1 cellular context compared by ENCODE assay signal in genomic region chr2:10033251-10034006, GRCh38.
TF ChIP-seq lines count a peak whose summit lies in the region.

No MANE protein-coding gene starts in this region.

TF ChIP-seq in IMR-90, 13 proteins besides CTCF, POLR2A, EP300 and RAD21 (continued from another document):
- TF ChIP-seq NFE2L2 (IDR thresholded peaks at IDR 0.05; ENCODE audit: low read depth, low read length): no peak
